In genomic region chr7:116780966-116781365, GRCh38 we compare ENCODE assay signal across 15 cellular contexts.
DNase-seq lines count a peak whose midpoint lies in the region; ATAC-seq and TF ChIP-seq lines count a peak whose summit lies in the region.
"Had no signal": no experiment of that assay in that cellular context is flagged by ENCODE, and none has a peak within 500 bp of the region (broad histone marks: within the 10 kb centered on the region; RNA-seq: fewer than 3 reads in every experiment).

No MANE protein-coding gene starts in this region.

- H3K4me3 Mint-ChIP-seq in type B pancreatic cell, result peak overlapping the region; percentile 73

- no TSS peak for BruUV-seq in mammary epithelial cell (replicated peaks; lab: Mats Ljungman, UMichigan)

- no peak overlapping the region for H3K4me2 ChIP-seq in mammary epithelial cell (ENCODE audit: insufficient read depth, low read depth, low read length)

- TF ChIP-seq CTCF in mammary epithelial cell (conservative IDR thresholded peaks at IDR 0.05 in 1 of 2, IDR thresholded peaks at IDR 0.05 in 1 of 2; ENCODE audit: extremely low read depth in 1 of 2, insufficient read depth in 1 of 2, low read depth in 1 of 2, low read length in 2 of 2) (no peak), lower lobe of right lung (IDR thresholded peaks at IDR 0.05) (no peak), type B pancreatic cell (conservative IDR thresholded peaks at IDR 0.05) (no peak)

- dilution Hi-C loops in mammary epithelial cell (cut with HindIII; ENCODE audit: low sequenced_read_pairs), result no loop called here

- in situ Hi-C loops in mammary epithelial cell (cut with MboI; ENCODE audit: low sequenced_read_pairs in 2 of 2), result no loop called here

- peak; percentile 85 to 86 for ATAC-seq in lower lobe of right lung

- 9% methylated on average over 1 of the region's 1 CpG for WGBS in mammary epithelial cell (ENCODE audit: low coverage, missing lambda C conversion rate)

- peak overlapping the region; percentile 96 for H3K27ac Mint-ChIP-seq in type B pancreatic cell

- H3K36me3 Mint-ChIP-seq in type B pancreatic cell, result peaks cover 9% of the 10 kb centered on the region

- H3K79me2 ChIP-seq in mammary epithelial cell (ENCODE audit: insufficient read depth, low read length), result peaks cover 5% of the 10 kb centered on the region

- H3K9me3 ChIP-seq in mammary epithelial cell (replicated peaks; ENCODE audit: insufficient read depth, low read length) (no peaks in the 10 kb centered on the region), lower lobe of right lung (no peaks in the 10 kb centered on the region)
- H3K9me3 ChIP-seq: thoracic aorta had no signal

- H3K36me3 ChIP-seq in mammary epithelial cell (ENCODE audit: insufficient read depth, low read length), result peaks cover 34% of the 10 kb centered on the region
- peaks cover 9% of the 10 kb centered on the region for H3K36me3 ChIP-seq in lower lobe of right lung
- H3K36me3 ChIP-seq: thoracic aorta had no signal

- H3K9me3 Mint-ChIP-seq in type B pancreatic cell, result no peaks in the 10 kb centered on the region

- CTCF ChIA-PET in mammary epithelial cell (lab: Charles Lee; ENCODE audit: low non-redundant PET), result no interaction called here

- intact Hi-C loops in mammary epithelial cell (cut with micrococcal nuclease) (no loop called here), lower lobe of right lung (cut with DNase I) (no loop called here)

- H3K27ac ChIP-seq in mammary epithelial cell (ENCODE audit: insufficient read depth, low read depth, low read length) (peak overlapping the region; percentile 31), lower lobe of right lung (no peak overlapping the region)

- H3K27me3 ChIP-seq in mammary epithelial cell (ENCODE audit: insufficient read depth, low read length) (no peaks in the 10 kb centered on the region), lower lobe of right lung (ENCODE audit: low read depth) (no peaks in the 10 kb centered on the region)

- H3K4me1 Mint-ChIP-seq in type B pancreatic cell (ENCODE audit: unreplicated experiment), result peaks cover 42% of the 10 kb centered on the region

- no peaks in the 10 kb centered on the region for H4K20me1 ChIP-seq in mammary epithelial cell (ENCODE audit: insufficient read depth, low read length)

- H3K27me3 Mint-ChIP-seq in type B pancreatic cell, result peaks cover 3% of the 10 kb centered on the region

- peak; percentile 21 for DNase-seq in SIG-M5 treated with dmso at 0.1 percent for 504 hours (lab: John Stamatoyannopoulos, UW; ENCODE audit: unreplicated experiment)
- no peak for DNase-seq in SIG-M5 (lab: John Stamatoyannopoulos, UW)
- peak; percentile 79 for DNase-seq in mammary epithelial cell
- DNase-seq in lower lobe of right lung, result peak; percentile 48
- DNase-seq in type B pancreatic cell (ENCODE audit: extremely low spot score, unreplicated experiment), result no peak
- DNase-seq in HCEC 1CT, result no peak
- no peak for DNase-seq in NCI-H1436 treated with DMSO at 0.1 percent for 48 hours (lab: John Stamatoyannopoulos, UW)
- DNase-seq in NCI-H82 (lab: John Stamatoyannopoulos, UW), result no peak
- DNase-seq: activated T-cell treated with anti-CD3 and anti-CD28 coated beads, Interleukin-2, amount 50 U/mL, for 48 hours; anterior cingulate cortex; DMS 273 treated with DMSO at 0.1 percent for 48 hours; NCI-H1417 treated with DMSO at 0.1 percent for 48 hours; NK-92 treated with Interleukin-12 subunit alpha and Interleukin-12 subunit beta, amount 100 ng/mL, for 24 hours; right cardiac atrium had no signal

- H3K4me1 ChIP-seq in mammary epithelial cell (ENCODE audit: insufficient read depth, low read length), result peaks cover 55% of the 10 kb centered on the region
- H3K4me1 ChIP-seq in lower lobe of right lung, result peaks cover 19% of the 10 kb centered on the region

- no peak overlapping the region for H3K9ac ChIP-seq in mammary epithelial cell (ENCODE audit: insufficient read depth, low read length)

- no peak overlapping the region for H2AFZ ChIP-seq in mammary epithelial cell (ENCODE audit: low read depth, low read length)

- H3K4me3 ChIP-seq in mammary epithelial cell (replicated peaks in 1 of 3; ENCODE audit: insufficient read depth in 1 of 3, low read depth in 2 of 3, low read length in 3 of 3) (no peak overlapping the region), lower lobe of right lung (no peak overlapping the region)
- H3K4me3 ChIP-seq: thoracic aorta had no signal

Comparison
In these comparisons a context has a peak if more than half of its experiments do, and no peak if none do; other contexts are left out.
1. DNase-seq: peak in SIG-M5 treated with dmso at 0.1 percent for 504 hours (single experiment), mammary epithelial cell (single experiment) and lower lobe of right lung (single experiment); none in SIG-M5 (single experiment), type B pancreatic cell (single experiment), HCEC 1CT (single experiment), NCI-H1436 treated with DMSO at 0.1 percent for 48 hours (single experiment) and NCI-H82 (single experiment).